ENCODE assay signal across 10 cellular contexts in the genomic region with DNA sequence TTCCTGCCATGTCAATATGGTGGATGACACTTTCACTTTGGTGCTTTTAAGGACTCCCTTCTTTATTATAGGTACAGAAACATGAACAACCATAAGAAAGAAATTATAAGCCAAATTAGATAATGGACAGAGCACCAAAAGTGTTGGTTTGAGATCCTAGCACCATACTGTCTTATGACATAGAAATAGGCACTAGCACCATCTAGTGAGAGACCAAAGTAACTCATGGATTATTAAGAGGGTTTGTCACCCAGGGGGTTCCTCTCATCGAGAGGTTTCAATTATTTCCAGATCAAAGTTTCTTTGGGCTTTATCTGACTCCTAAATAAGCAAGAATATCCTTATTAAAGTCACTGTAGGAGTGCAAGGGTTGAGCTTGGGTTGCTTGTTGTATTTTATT.
DNase-seq lines count a peak whose midpoint lies in the region; ATAC-seq and TF ChIP-seq lines count a peak whose summit lies in the region.
"Had no signal": no experiment of that assay in that cellular context is flagged by ENCODE, and none has a peak within 500 bp of the region (broad histone marks: within the 10 kb centered on the region; RNA-seq: fewer than 3 reads in every experiment).

No MANE protein-coding gene starts in this region.

- no peak overlapping the region for H3K4me2 ChIP-seq in OCI-LY3 (ENCODE audit: low read length)

- no peaks in the 10 kb centered on the region for H4K20me1 ChIP-seq in OCI-LY3 (ENCODE audit: insufficient read depth, low read length)

- H3K4me1 ChIP-seq in OCI-LY3 (ENCODE audit: low read length): no peaks in the 10 kb centered on the region
- H3K4me1 ChIP-seq in sigmoid colon: no peaks in the 10 kb centered on the region

- H3K27me3 ChIP-seq in OCI-LY3 (ENCODE audit: low read depth, low read length): no peaks in the 10 kb centered on the region
- no peaks in the 10 kb centered on the region for H3K27me3 ChIP-seq in sigmoid colon

- WGBS in sigmoid colon, 2 donors: 47 to 48% methylated on average over 1 of the region's 1 CpG

- H3K79me2 ChIP-seq in OCI-LY3 (ENCODE audit: low read length): no peaks in the 10 kb centered on the region

- H3K27ac ChIP-seq in OCI-LY3 (ENCODE audit: low read length): no peak overlapping the region
- H3K27ac ChIP-seq in sigmoid colon: no peak overlapping the region

- DNase-seq in AML-193 (lab: John Stamatoyannopoulos, UW) (peak; percentile 11 to 43), HCEC 1CT (peak; percentile 21), fibroblast of villous mesenchyme (ENCODE audit: low read depth) (peak; percentile 14), sigmoid colon (no peak)
- no peak for DNase-seq in activated CD4-positive, alpha-beta T cell treated with anti-CD3 and anti-CD28 coated beads, Interleukin-2, amount 50 U/mL, for 1 hour

- H3K4me3 ChIP-seq in OCI-LY3 (ENCODE audit: low read length) (no peak overlapping the region), fibroblast of villous mesenchyme (ENCODE audit: low read depth, low read length) (no peak overlapping the region), sigmoid colon (no peak overlapping the region)
- H3K4me3 ChIP-seq: K562, lung had no signal

- H2AFZ ChIP-seq in OCI-LY3 (ENCODE audit: low read depth, low read length): no peak overlapping the region

- TF ChIP-seq POLR2A in sigmoid colon (IDR thresholded peaks at IDR 0.05): no peak

- no peak for ATAC-seq in GM21825 (IDR thresholded peaks at IDR 0.05; ENCODE audit: unreplicated experiment)
- no peak for ATAC-seq in HG03460 (IDR thresholded peaks at IDR 0.05; ENCODE audit: unreplicated experiment)
- ATAC-seq: K562 had no signal

- TF ChIP-seq EP300 in sigmoid colon (IDR thresholded peaks at IDR 0.05): no peak

- intact Hi-C loops in sigmoid colon (cut with DNase I): no loop called here

- H3K9me3 ChIP-seq in OCI-LY3 (ENCODE audit: insufficient read depth, low read length) (no peaks in the 10 kb centered on the region), sigmoid colon (no peaks in the 10 kb centered on the region)

- H3K36me3 ChIP-seq in OCI-LY3 (replicated peaks; ENCODE audit: low read depth, low read length) (no peaks in the 10 kb centered on the region), sigmoid colon (no peaks in the 10 kb centered on the region)

- H3K9ac ChIP-seq in OCI-LY3 (ENCODE audit: low read length): no peak overlapping the region

- TF ChIP-seq CTCF in OCI-LY3 (IDR thresholded peaks at IDR 0.05; ENCODE audit: low read depth, low read length): peak; percentile 66
- peak; percentile 31 for TF ChIP-seq CTCF in fibroblast of villous mesenchyme (IDR thresholded peaks at IDR 0.05; ENCODE audit: insufficient read depth, low read depth, low read length)
- TF ChIP-seq CTCF in sigmoid colon (IDR thresholded peaks at IDR 0.05): no peak

Comparison
In these comparisons a context has a peak if more than half of its experiments do, and no peak if none do; other contexts are left out.
1. DNase-seq: peak in AML-193 (2 of 2), HCEC 1CT (single experiment) and fibroblast of villous mesenchyme (single experiment); none in sigmoid colon (single experiment) and activated CD4-positive, alpha-beta T cell treated with anti-CD3 and anti-CD28 coated beads, Interleukin-2, amount 50 U/mL, for 1 hour (single experiment).
2. CTCF ChIP-seq: peak in OCI-LY3 (single experiment) and fibroblast of villous mesenchyme (single experiment); none in sigmoid colon (0 of 4).